Comparison of ENCODE assay signal across 8 cellular contexts in genomic region chr1:110053557-110054428, GRCh38.
A peak's percentile ranks its signal among the peaks of the same experiment; 100 is the strongest.
DNase-seq lines count a peak whose midpoint lies in the region; ATAC-seq and TF ChIP-seq lines count a peak whose summit lies in the region.

No MANE protein-coding gene starts in this region.

- DNase-seq in GM06990 (ENCODE audit: extremely low read depth, insufficient read length) = peak; percentile 44
- peak; percentile 48 for DNase-seq in KBM-7
- DNase-seq in WERI-Rb-1 = peak; percentile 74
- peak; percentile 47 for DNase-seq in brain microvascular endothelial cell
- peak; percentile 62 for DNase-seq in kidney tubule cell (ENCODE audit: low spot score)
- peak; percentile 55 to 73 for DNase-seq in stimulated activated CD4-positive, alpha-beta T cell treated with anti-CD3 and anti-CD28 coated beads, Interleukin-4, amount 100 ng/mL, for 48 hours (ENCODE audit: low read depth in 2 of 2)

- in situ Hi-C loops in KBM-7 (cut with MboI; ENCODE audit: low pct_unique_long_range_greater_than_20kb, low sequenced_read_pairs) = no loop called here
- in situ Hi-C loops in brain microvascular endothelial cell (cut with HindIII; ENCODE audit: low pct_ligation_motif_present, low sequenced_read_pairs) = no loop called here

- H3K27me3 ChIP-seq in GM06990 (replicated peaks; ENCODE audit: control insufficient read depth, insufficient read depth, low read length) (no peaks in the 10 kb centered on the region), WERI-Rb-1 (ENCODE audit: insufficient read depth, low read depth, severe bottlenecking) (no peaks in the 10 kb centered on the region), brain microvascular endothelial cell (replicated peaks) (no peaks in the 10 kb centered on the region)

- ATAC-seq in GM19455 (IDR thresholded peaks at IDR 0.05; ENCODE audit: unreplicated experiment) (no peak), GM18909 (IDR thresholded peaks at IDR 0.05; ENCODE audit: poor library complexity, unreplicated experiment) (no peak)

- H3K36me3 ChIP-seq in GM06990 (ENCODE audit: control insufficient read depth, insufficient read depth, low read length) (peaks cover 49% of the 10 kb centered on the region), WERI-Rb-1 (peaks cover 87% of the 10 kb centered on the region), brain microvascular endothelial cell (replicated peaks) (peaks cover 77% of the 10 kb centered on the region)

- H3K9me3 ChIP-seq in WERI-Rb-1 (ENCODE audit: severe bottlenecking) = no peaks in the 10 kb centered on the region

- no peak overlapping the region for H3K4me3 ChIP-seq in GM06990 (replicated peaks; ENCODE audit: low read depth, low read length)
- H3K4me3 ChIP-seq in WERI-Rb-1 (ENCODE audit: low read depth, low read length) = no peak overlapping the region
- H3K4me3 ChIP-seq in brain microvascular endothelial cell (ENCODE audit: low read depth, low read length) = no peak overlapping the region

- H3K27ac ChIP-seq in WERI-Rb-1 (no peak overlapping the region), brain microvascular endothelial cell (no peak overlapping the region)

- TF ChIP-seq CTCF in GM06990 (IDR thresholded peaks at IDR 0.05; ENCODE audit: insufficient read depth, low read length, poor library complexity, severe bottlenecking) (peak; percentile 94), WERI-Rb-1 (IDR thresholded peaks at IDR 0.05; ENCODE audit: low read depth, low read length) (peak; percentile 100), brain microvascular endothelial cell (IDR thresholded peaks at IDR 0.05; ENCODE audit: low read depth, low read length, missing control alignments) (peak; percentile 98)
